Comparison of ENCODE assay signal across 19 cellular contexts in genomic region chr11:68796779-68797178, GRCh38. TPM values are rescaled to one million over a fixed set of nuclear protein-coding genes. Genes with fewer than 3 reads are reported as not detected.
DNase-seq lines count a peak whose midpoint lies in the region; ATAC-seq and TF ChIP-seq lines count a peak whose summit lies in the region.
"Had no signal": no experiment of that assay in that cellular context is flagged by ENCODE, and none has a peak within 500 bp of the region (broad histone marks: within the 10 kb centered on the region; RNA-seq: fewer than 3 reads in every experiment).

No MANE protein-coding gene starts in this region.

- H3K4me1 Mint-ChIP-seq in neural progenitor cell = peaks cover 3% of the 10 kb centered on the region

- H3K79me2 ChIP-seq in neural progenitor cell (ENCODE audit: low read depth) = no peaks in the 10 kb centered on the region

- WGBS in heart left ventricle, 4 donors = 68 to 77% (median 70%) methylated on average over 17 to 20 of the region's 20 CpGs

- H3K27me3 ChIP-seq in heart left ventricle (no peaks in the 10 kb centered on the region), neural progenitor cell (no peaks in the 10 kb centered on the region)
- H3K27me3 ChIP-seq: BLaER1, MG63 had no signal

- H3K9ac ChIP-seq in SK-N-MC (ENCODE audit: insufficient read length) (no peak overlapping the region), neural progenitor cell (no peak overlapping the region)
- H3K9ac ChIP-seq: BLaER1 had no signal

- H3K4me3 ChIP-seq in SK-N-MC (no peak overlapping the region), heart left ventricle (no peak overlapping the region), neural progenitor cell (no peak overlapping the region)
- H3K4me3 ChIP-seq: A549, BLaER1, MG63 had no signal

- no peak overlapping the region for H3K4me3 Mint-ChIP-seq in neural progenitor cell
- H3K4me3 Mint-ChIP-seq: CD8-positive, alpha-beta T cell had no signal

- ATAC-seq in heart left ventricle = peak; percentile 75 to 86 (median 84)
- ATAC-seq: A549; CD8-positive, alpha-beta T cell; Panc1 had no signal

- no peaks in the 10 kb centered on the region for H3K9me3 ChIP-seq in SK-N-MC (ENCODE audit: low read depth, low read length)
- no peaks in the 10 kb centered on the region for H3K9me3 ChIP-seq in heart left ventricle
- H3K9me3 ChIP-seq in neural progenitor cell (ENCODE audit: low read depth) = no peaks in the 10 kb centered on the region
- H3K9me3 ChIP-seq: A549, BLaER1, MG63 had no signal

- H3K36me3 ChIP-seq in SK-N-MC (ENCODE audit: insufficient read depth, low read length) (peaks cover 75% of the 10 kb centered on the region), heart left ventricle (peaks cover 5 to 100% (median 99%) of the 10 kb centered on the region in 9 donors), neural progenitor cell (no peaks in the 10 kb centered on the region)

- H3K4me2 ChIP-seq in neural progenitor cell = no peak overlapping the region
- H3K4me2 ChIP-seq: A549, BLaER1 had no signal

- DNase-seq in ELF-1 (ENCODE audit: low read depth, low spot score) (peak; percentile 18), SK-N-MC (ENCODE audit: low read depth, low spot score) (no peak), heart left ventricle (peak in 3 of 5 donors; percentile 42 to 72 (median 56)), neural progenitor cell (ENCODE audit: low spot score) (no peak), activated gamma-delta T cell (lab: John Stamatoyannopoulos, UW) (no peak), CD1c-positive myeloid dendritic cell (ENCODE audit: extremely low spot score) (no peak), epidermal melanocyte (ENCODE audit: insufficient read length, low spot score) (no peak)
- no peak for DNase-seq in activated CD8-positive, alpha-beta memory T cell treated with anti-CD3 and anti-CD28 coated beads for 24 hours
- DNase-seq: CD8-positive, alpha-beta T cell; H7; IMR-90; Kasumi-1; MG63; NCI-H1092; NCI-H2171 treated with DMSO at 0.1 percent for 48 hours; NCI-H446 had no signal

- H3F3A ChIP-seq in neural progenitor cell (ENCODE audit: low read depth) = no peaks in the 10 kb centered on the region

- H3K27me3 Mint-ChIP-seq in neural progenitor cell (ENCODE audit: insufficient read depth, low read depth) = peaks cover 10% of the 10 kb centered on the region

- H2AFZ ChIP-seq in neural progenitor cell (replicated peaks) = peak overlapping the region; percentile 42

- H4K20me1 ChIP-seq in neural progenitor cell (ENCODE audit: low read depth) = no peaks in the 10 kb centered on the region
- H4K20me1 ChIP-seq: BLaER1 had no signal

- no peak for TF ChIP-seq POLR2A in heart left ventricle (IDR thresholded peaks at IDR 0.05)

- H3K36me3 Mint-ChIP-seq in neural progenitor cell = no peaks in the 10 kb centered on the region

- H3K9me3 Mint-ChIP-seq in neural progenitor cell = no peaks in the 10 kb centered on the region
- H3K9me3 Mint-ChIP-seq: CD8-positive, alpha-beta T cell had no signal

- H3K4me1 ChIP-seq in heart left ventricle = peaks cover 0 to 5% (median 0%) of the 10 kb centered on the region in 12 donors
- no peaks in the 10 kb centered on the region for H3K4me1 ChIP-seq in neural progenitor cell
- H3K4me1 ChIP-seq: A549, BLaER1 had no signal

- intact Hi-C loops in heart left ventricle (cut with DNase I) = loop anchor here in 1 of 10 donors (5.0 kb wide), 1 partner anchor 46 kb away; the partner anchor contains the start of gene CPT1A

- H3K27ac Mint-ChIP-seq in neural progenitor cell = no peak overlapping the region
- H3K27ac Mint-ChIP-seq: CD8-positive, alpha-beta T cell had no signal

- TF ChIP-seq CTCF in heart left ventricle (IDR thresholded peaks at IDR 0.05) = no peak
- TF ChIP-seq CTCF in neural progenitor cell (IDR thresholded peaks at IDR 0.05) = no peak

- peak overlapping the region; percentile 48 for H3K27ac ChIP-seq in SK-N-MC
- peak overlapping the region in 6 of 12 donors; percentile 18 to 51 (median 21) for H3K27ac ChIP-seq in heart left ventricle
- no peak overlapping the region for H3K27ac ChIP-seq in neural progenitor cell
- H3K27ac ChIP-seq: A549, BLaER1 had no signal

RNA-seq across cellular contexts. Expression of gene CPT1A, which starts 44.9 kb away (rescaled TPM):
- total RNA-seq in heart left ventricle = 100 to 1,000 TPM in 1 of 9 donors, 10 to 100 TPM in 8; 33.0 to 116 (median 51.9) TPM
- polyA plus RNA-seq in heart left ventricle = 10 to 100 TPM; 20.9 to 38.5 TPM
- 0.64 and 0.90 TPM in 2 replicates for total RNA-seq in neural progenitor cell (ENCODE audit: low replicate concordance)

RNA-seq across cellular contexts. Expression of gene TESMIN, which starts 45.5 kb away (rescaled TPM):
- total RNA-seq in heart left ventricle = 1 to 10 TPM in 2 of 9 donors, under 1 TPM in 6, not detected in 1; 0.12 to 2.0 (median 0.55) TPM
- polyA plus RNA-seq in heart left ventricle = under 1 TPM; 0.15 to 0.34 TPM
- total RNA-seq in neural progenitor cell (ENCODE audit: low replicate concordance) = 7.4 and 8.1 TPM in 2 replicates

Comparison
In these comparisons a context has a peak if more than half of its experiments do, and no peak if none do; other contexts are left out.
1. DNase-seq: peak in ELF-1 (single experiment) and heart left ventricle (3 of 5); none in SK-N-MC (single experiment), neural progenitor cell (single experiment), activated CD8-positive, alpha-beta memory T cell treated with anti-CD3 and anti-CD28 coated beads for 24 hours (single experiment), activated gamma-delta T cell (single experiment), CD1c-positive myeloid dendritic cell (single experiment) and epidermal melanocyte (single experiment).
2. RNA of gene CPT1A, which starts 44.9 kb away (total RNA-seq): 33.0 to 116 TPM in heart left ventricle; 0.64 to 0.90 TPM in neural progenitor cell; every median in the first group is over 10 times any median in the second.